Comparison of ENCODE assay signal across 12 cellular contexts in genomic region chr4:6893449-6894085, GRCh38. TPM values are rescaled to one million over a fixed set of nuclear protein-coding genes. Genes with fewer than 3 reads are reported as not detected.
DNase-seq lines count a peak whose midpoint lies in the region; ATAC-seq and TF ChIP-seq lines count a peak whose summit lies in the region.
"Had no signal": no experiment of that assay in that cellular context is flagged by ENCODE, and none has a peak within 500 bp of the region (broad histone marks: within the 10 kb centered on the region; RNA-seq: fewer than 3 reads in every experiment).

No MANE protein-coding gene starts in this region.

- H3K27me3 Mint-ChIP-seq in activated naive CD4-positive, alpha-beta T cell treated with anti-CD3 and anti-CD28 coated beads, Interleukin-2, amount 50 U/mL, for 24 hours = no peaks in the 10 kb centered on the region
- no peaks in the 10 kb centered on the region for H3K27me3 Mint-ChIP-seq in activated CD4-positive, alpha-beta memory T cell treated with anti-CD3 and anti-CD28 coated beads for 36 hours

- peak in 1 of 5 experiments; percentile 30 for TF ChIP-seq CTCF in transverse colon (IDR thresholded peaks at IDR 0.05)
- TF ChIP-seq CTCF in breast epithelium (IDR thresholded peaks at IDR 0.05) = no peak

- no peak for DNase-seq in activated naive CD4-positive, alpha-beta T cell treated with anti-CD3 and anti-CD28 coated beads, Interleukin-2, amount 50 U/mL, for 16 hours
- DNase-seq in activated CD4-positive, alpha-beta memory T cell treated with anti-CD3 and anti-CD28 coated beads for 36 hours = no peak
- DNase-seq in left colon (peak; percentile 58 to 65), transverse colon (peak; percentile 68), breast epithelium (ENCODE audit: low spot score in 2 of 2) (no peak), SK-N-DZ (ENCODE audit: low spot score) (no peak)
- DNase-seq: BE2C, NCI-H1436, RPMI8226 had no signal

- intact Hi-C loops in activated CD4-positive, alpha-beta memory T cell treated with anti-CD3 and anti-CD28 coated beads for 36 hours (cut with micrococcal nuclease) = no loop called here
- intact Hi-C loops in left colon (cut with DNase I, micrococcal nuclease) (no loop called here), transverse colon (cut with DNase I; ENCODE audit: low total_unique reads) (no loop called here), breast epithelium (cut with DNase I; ENCODE audit: low total_unique reads) (no loop called here)

- in situ Hi-C loops in transverse colon (cut with MboI; ENCODE audit: low pct_ligation_motif_present in 1 of 4, low pct_unique_long_range_greater_than_20kb in 1 of 4, low sequenced_read_pairs in 3 of 4) = loop anchor here in 1 of 4 donors (25.0 kb wide), 2 partner anchors 169 to 181 kb away; partner anchors contain the start of genes BLOC1S4, GRPEL1 and MRFAP1L1

- H3K27me3 ChIP-seq in transverse colon (no peaks in the 10 kb centered on the region), breast epithelium (no peaks in the 10 kb centered on the region)
- H3K27me3 ChIP-seq: BE2C had no signal

- no peak for TF ChIP-seq EP300 in transverse colon (IDR thresholded peaks at IDR 0.05; ENCODE audit: low read depth)

- no peak for TF ChIP-seq POLR2A in transverse colon (IDR thresholded peaks at IDR 0.05)
- TF ChIP-seq POLR2A in breast epithelium (IDR thresholded peaks at IDR 0.05) = no peak

- H3K27ac Mint-ChIP-seq in activated naive CD4-positive, alpha-beta T cell treated with anti-CD3 and anti-CD28 coated beads, Interleukin-2, amount 50 U/mL, for 24 hours = peak overlapping the region; percentile 16
- peak overlapping the region; percentile 18 for H3K27ac Mint-ChIP-seq in activated CD4-positive, alpha-beta memory T cell treated with anti-CD3 and anti-CD28 coated beads for 36 hours

- H3K36me3 ChIP-seq in transverse colon (no peaks in the 10 kb centered on the region), breast epithelium (no peaks in the 10 kb centered on the region)
- H3K36me3 ChIP-seq: BE2C had no signal

- ATAC-seq in left colon = peak; percentile 88
- ATAC-seq in GM21390 (IDR thresholded peaks at IDR 0.05; ENCODE audit: unreplicated experiment) = no peak

- CTCF ChIA-PET in activated CD4-positive, alpha-beta memory T cell treated with anti-CD3 and anti-CD28 coated beads for 36 hours (lab: Charles Lee) = interaction anchor here (0.9 to 4.5 kb wide), 5 partner anchors 15 to 33 kb away, joined by 3 to 30 read pairs (median 3); partner anchors contain the start of gene TBC1D14

- no peaks in the 10 kb centered on the region for H3K9me3 Mint-ChIP-seq in activated naive CD4-positive, alpha-beta T cell treated with anti-CD3 and anti-CD28 coated beads, Interleukin-2, amount 50 U/mL, for 24 hours
- H3K9me3 Mint-ChIP-seq in activated CD4-positive, alpha-beta memory T cell treated with anti-CD3 and anti-CD28 coated beads for 36 hours = peaks cover 16% of the 10 kb centered on the region

- H3K4me3 ChIP-seq in transverse colon = no peak overlapping the region
- no peak overlapping the region for H3K4me3 ChIP-seq in breast epithelium

- POLR2A ChIA-PET in activated CD4-positive, alpha-beta memory T cell treated with anti-CD3 and anti-CD28 coated beads for 36 hours (lab: Charles Lee) = interaction anchor here (0.7 to 1.0 kb wide), 2 partner anchors 110 to 177 kb away, joined by 3 to 5 read pairs; no protein-coding TSS in a partner anchor

- H3K4me3 Mint-ChIP-seq in activated naive CD4-positive, alpha-beta T cell treated with anti-CD3 and anti-CD28 coated beads, Interleukin-2, amount 50 U/mL, for 24 hours = no peak overlapping the region
- no peak overlapping the region for H3K4me3 Mint-ChIP-seq in activated CD4-positive, alpha-beta memory T cell treated with anti-CD3 and anti-CD28 coated beads for 36 hours

- H3K4me1 ChIP-seq in transverse colon (peaks cover 17 to 31% (median 24%) of the 10 kb centered on the region in 4 donors), breast epithelium (peaks cover 3 to 11% of the 10 kb centered on the region in 2 donors)
- H3K4me1 ChIP-seq: parathyroid adenoma had no signal

- no peaks in the 10 kb centered on the region for H3K36me3 Mint-ChIP-seq in activated naive CD4-positive, alpha-beta T cell treated with anti-CD3 and anti-CD28 coated beads, Interleukin-2, amount 50 U/mL, for 24 hours
- peaks cover 12% of the 10 kb centered on the region for H3K36me3 Mint-ChIP-seq in activated CD4-positive, alpha-beta memory T cell treated with anti-CD3 and anti-CD28 coated beads for 36 hours

- H3K4me1 Mint-ChIP-seq in activated naive CD4-positive, alpha-beta T cell treated with anti-CD3 and anti-CD28 coated beads, Interleukin-2, amount 50 U/mL, for 24 hours = peaks cover 32% of the 10 kb centered on the region
- H3K4me1 Mint-ChIP-seq in activated CD4-positive, alpha-beta memory T cell treated with anti-CD3 and anti-CD28 coated beads for 36 hours (ENCODE audit: low read depth) = peaks cover 25% of the 10 kb centered on the region

- 39 to 50% methylated on average over 2 to 7 of the region's 7 CpGs for WGBS in transverse colon (ENCODE audit: low coverage in 1 of 2), 2 donors

- H3K27ac ChIP-seq in transverse colon (peak overlapping the region; percentile 66 to 74 (median 72)), breast epithelium (no peak overlapping the region)
- H3K27ac ChIP-seq: parathyroid adenoma had no signal

- H3K9me3 ChIP-seq in transverse colon = no peaks in the 10 kb centered on the region
- peaks cover 0 to 4% of the 10 kb centered on the region in 2 donors for H3K9me3 ChIP-seq in breast epithelium

RNA-seq across cellular contexts. Expression of gene TBC1D14, which starts 16.1 kb away (rescaled TPM):
- total RNA-seq in activated CD4-positive, alpha-beta memory T cell treated with anti-CD3 and anti-CD28 coated beads for 36 hours = 10 to 100 TPM; 37.1 to 37.3 TPM
- total RNA-seq in left colon (10 to 100 TPM; 53.1 to 56.6 TPM), transverse colon (10 to 100 TPM; 42.6 to 56.9 (median 54.0) TPM), breast epithelium (10 to 100 TPM; 48.5 to 57.3 (median 48.7) TPM)
- polyA plus RNA-seq in SK-N-DZ (2014; cell fraction: cytosol; rRNA removed) = 69.7 and 78.5 TPM in 2 replicates
- polyA plus RNA-seq in SK-N-DZ (2014; cell fraction: nucleus; rRNA removed) = 38.1 and 38.4 TPM in 2 replicates

Comparison
In these comparisons a context has a peak if more than half of its experiments do, and no peak if none do; other contexts are left out.
1. DNase-seq: peak in left colon (2 of 2) and transverse colon (single experiment); none in activated naive CD4-positive, alpha-beta T cell treated with anti-CD3 and anti-CD28 coated beads, Interleukin-2, amount 50 U/mL, for 16 hours (single experiment), activated CD4-positive, alpha-beta memory T cell treated with anti-CD3 and anti-CD28 coated beads for 36 hours (single experiment), breast epithelium (0 of 2) and SK-N-DZ (single experiment).
2. H3K27ac ChIP-seq: peak in transverse colon (4 of 4); none in breast epithelium (0 of 2).